ENCODE assay signal across 16 cellular contexts in genomic region chr10:11673346-11674330, GRCh38.
DNase-seq lines count a peak whose midpoint lies in the region; ATAC-seq and TF ChIP-seq lines count a peak whose summit lies in the region.
"Had no signal": no experiment of that assay in that cellular context is flagged by ENCODE, and none has a peak within 500 bp of the region (broad histone marks: within the 10 kb centered on the region; RNA-seq: fewer than 3 reads in every experiment).

No MANE protein-coding gene starts in this region.

- no peak for TF ChIP-seq RAD21 in neural cell (conservative IDR thresholded peaks at IDR 0.05)

- no peaks in the 10 kb centered on the region for H3K36me3 ChIP-seq in neural cell (ENCODE audit: insufficient read depth, low read length)
- H3K36me3 ChIP-seq: left lung had no signal

- DNase-seq in Caki2 (ENCODE audit: low read depth) (peak; percentile 15), activated B cell treated with CpG ODN at 0.5 μM for 24 hours (no peak), SHP77 (lab: John Stamatoyannopoulos, UW) (no peak), Ammon's horn (ENCODE audit: low spot score) (no peak), NCI-H82 (lab: John Stamatoyannopoulos, UW) (no peak)
- DNase-seq: activated CD4-positive, alpha-beta T cell treated with anti-CD3 and anti-CD28 coated beads, Interleukin-2, amount 10 ng/mL, durations not matched to agents 24 days and 14 days; activated naive CD4-positive, alpha-beta T cell treated with Interleukin-2 at 50 U/mL for 16 hours; CD8-positive, alpha-beta memory T cell; cerebellar nuclear complex; foreskin melanocyte; left lung; Right ventricle myocardium superior; stimulated activated CD4-positive, alpha-beta T cell treated with anti-CD3 and anti-CD28 coated beads, Interleukin-4, amount 100 ng/mL, for 1 hour had no signal

- ATAC-seq in activated B cell treated with CpG ODN at 0.5 μM for 24 hours (ENCODE audit: low read depth) (no peak), esophagus mucosa (no peak)
- ATAC-seq: left lung had no signal

- no peaks in the 10 kb centered on the region for H3K9me3 ChIP-seq in neural cell (ENCODE audit: low read length)
- H3K9me3 ChIP-seq: left lung had no signal

- no peaks in the 10 kb centered on the region for H4K20me1 ChIP-seq in neural cell (ENCODE audit: insufficient read depth)

- no peak overlapping the region for H3K4me2 ChIP-seq in neural cell (ENCODE audit: low read length)

- CTCF ChIA-PET in activated B cell treated with CpG ODN at 0.5 μM for 24 hours (lab: Charles Lee): interaction anchor here (0.7 to 1.8 kb wide), 5 partner anchors 10 to 84 kb away, joined by 3 to 6 read pairs (median 4); no protein-coding TSS in a partner anchor

- H3K4me3 Mint-ChIP-seq in IgD-negative memory B cell: peak overlapping the region; percentile 78 to 95 (median 86)
- peak overlapping the region; percentile 73 for H3K4me3 Mint-ChIP-seq in activated B cell treated with CpG ODN at 0.5 μM for 24 hours
- H3K4me3 Mint-ChIP-seq: activated CD4-positive, alpha-beta T cell treated with anti-CD3 and anti-CD28 coated beads, Interleukin-2, amount 10 ng/mL, durations not matched to agents 24 days and 14 days; CD8-positive, alpha-beta memory T cell had no signal

- H3K27ac Mint-ChIP-seq in IgD-negative memory B cell (peak overlapping the region; percentile 9 to 91 (median 74)), activated B cell treated with CpG ODN at 0.5 μM for 24 hours (peak overlapping the region; percentile 85)
- H3K27ac Mint-ChIP-seq: activated CD4-positive, alpha-beta T cell treated with anti-CD3 and anti-CD28 coated beads, Interleukin-2, amount 10 ng/mL, durations not matched to agents 24 days and 14 days; CD8-positive, alpha-beta memory T cell had no signal

- H3K9me3 Mint-ChIP-seq in IgD-negative memory B cell: peaks cover 0 to 3% (median 0%) of the 10 kb centered on the region in 3 donors
- H3K9me3 Mint-ChIP-seq in activated B cell treated with CpG ODN at 0.5 μM for 24 hours: no peaks in the 10 kb centered on the region

- POLR2A ChIA-PET in activated B cell treated with CpG ODN at 0.5 μM for 24 hours (lab: Charles Lee): interaction anchor here (0.7 to 3.1 kb wide), 7 partner anchors 9 to 162 kb away, joined by 3 to 16 read pairs (median 9); no protein-coding TSS in a partner anchor

- no peak for TF ChIP-seq CTCF in activated B cell treated with CpG ODN at 0.5 μM for 24 hours (IDR thresholded peaks at IDR 0.05)
- no peak for TF ChIP-seq CTCF in neural cell (IDR thresholded peaks at IDR 0.05; ENCODE audit: poor library complexity, severe bottlenecking)

- H3K9ac ChIP-seq in neural cell (ENCODE audit: low read length): no peak overlapping the region

- H3K27me3 Mint-ChIP-seq in IgD-negative memory B cell (no peaks in the 10 kb centered on the region), activated B cell treated with CpG ODN at 0.5 μM for 24 hours (no peaks in the 10 kb centered on the region)

- intact Hi-C loops in activated B cell treated with CpG ODN at 0.5 μM for 24 hours (cut with micrococcal nuclease): loop anchor here (1.0 kb wide), 1 partner anchor 8 kb away; no protein-coding TSS in a partner anchor

- no peak overlapping the region for H3K4me3 ChIP-seq in neural cell (ENCODE audit: low read length)
- H3K4me3 ChIP-seq: left lung had no signal

- no peaks in the 10 kb centered on the region for H3K79me2 ChIP-seq in neural cell (replicated peaks; ENCODE audit: insufficient read depth, low read length)

- in situ Hi-C loops in Caki2 (cut with HindIII; ENCODE audit: low pct_unique_long_range_greater_than_20kb, low sequenced_read_pairs): no loop called here

- H3K27ac ChIP-seq in neural cell (ENCODE audit: low read length): peak overlapping the region; percentile 52
- H3K27ac ChIP-seq: left lung had no signal

- H2AFZ ChIP-seq in neural cell (ENCODE audit: low read depth, low read length): no peak overlapping the region

- no peak for TF ChIP-seq EP300 in neural cell (conservative IDR thresholded peaks at IDR 0.05; ENCODE audit: poor library complexity, severe bottlenecking)

- no peaks in the 10 kb centered on the region for H3F3A ChIP-seq in neural cell (ENCODE audit: insufficient read depth, low read length, poor library complexity, severe bottlenecking)

- H3K36me3 Mint-ChIP-seq in IgD-negative memory B cell (peaks cover 3% of the 10 kb centered on the region), activated B cell treated with CpG ODN at 0.5 μM for 24 hours (ENCODE audit: low read depth) (no peaks in the 10 kb centered on the region)

- no peaks in the 10 kb centered on the region for H3K9me2 ChIP-seq in neural cell (ENCODE audit: insufficient read depth, low read length)

- H3K4me1 Mint-ChIP-seq in IgD-negative memory B cell (peaks cover 57 to 75% (median 64%) of the 10 kb centered on the region in 3 donors), activated B cell treated with CpG ODN at 0.5 μM for 24 hours (peaks cover 89% of the 10 kb centered on the region)

- no peaks in the 10 kb centered on the region for H3K27me3 ChIP-seq in neural cell (ENCODE audit: insufficient read depth, low read depth, low read length)

TF ChIP-seq in neural cell, 6 proteins besides CTCF, POLR2A, EP300 and RAD21:
- no peak for TF ChIP-seq SMC3 (conservative IDR thresholded peaks at IDR 0.05; ENCODE audit: poor library complexity)
- no peak for TF ChIP-seq MXI1 (conservative IDR thresholded peaks at IDR 0.05; ENCODE audit: poor library complexity, severe bottlenecking)
- no peak for TF ChIP-seq EZH2 (IDR thresholded peaks at IDR 0.05; ENCODE audit: borderline replicate concordance, insufficient read depth, low read length, poor library complexity, severe bottlenecking)
- TF ChIP-seq POLR2AphosphoS5 (IDR thresholded peaks at IDR 0.05): no peak
- no peak for TF ChIP-seq REST (IDR thresholded peaks at IDR 0.05; ENCODE audit: borderline replicate concordance)
- no peak for TF ChIP-seq TAF1 (IDR thresholded peaks at IDR 0.05; ENCODE audit: low read depth)
TF ChIP-seq in neural cell: peak in this region for 0.
